ENCODE assay signal across 25 cellular contexts in genomic region chr4:120927758-120928409, GRCh38. TPM values are rescaled to one million over a fixed set of nuclear protein-coding genes. Genes with fewer than 3 reads are reported as not detected.
DNase-seq lines count a peak whose midpoint lies in the region; ATAC-seq, FAIRE-seq and TF ChIP-seq lines count a peak whose summit lies in the region.
"Had no signal": no experiment of that assay in that cellular context is flagged by ENCODE, and none has a peak within 500 bp of the region (broad histone marks: within the 10 kb centered on the region; RNA-seq: fewer than 3 reads in every experiment).

No MANE protein-coding gene starts in this region.

- no peak overlapping the region for H3K4me3 Mint-ChIP-seq in activated naive CD8-positive, alpha-beta T cell treated with anti-CD3 and anti-CD28 coated beads, Interleukin-2, amount 10 ng/mL, durations not matched to agents 7 days and 5 days
- H3K4me3 Mint-ChIP-seq in activated naive CD8-positive, alpha-beta T cell treated with anti-CD3 and anti-CD28 coated beads for 36 hours: no peak overlapping the region
- H3K4me3 Mint-ChIP-seq in astrocyte (ENCODE audit: unreplicated experiment) (no peak overlapping the region), endothelial cell (ENCODE audit: unreplicated experiment) (no peak overlapping the region)
- H3K4me3 Mint-ChIP-seq: CD4-positive, alpha-beta memory T cell had no signal

- no peaks in the 10 kb centered on the region for H3K27me3 ChIP-seq in astrocyte (ENCODE audit: insufficient read depth, low read length)

- TF ChIP-seq CTCF in astrocyte (IDR thresholded peaks at IDR 0.05; ENCODE audit: insufficient read depth, low read depth, low read length) (no peak), endothelial cell (IDR thresholded peaks at IDR 0.05; ENCODE audit: unreplicated experiment) (no peak)

- H3K36me3 Mint-ChIP-seq in activated naive CD8-positive, alpha-beta T cell treated with anti-CD3 and anti-CD28 coated beads, Interleukin-2, amount 10 ng/mL, durations not matched to agents 7 days and 5 days: no peaks in the 10 kb centered on the region
- no peaks in the 10 kb centered on the region for H3K36me3 Mint-ChIP-seq in activated naive CD8-positive, alpha-beta T cell treated with anti-CD3 and anti-CD28 coated beads for 36 hours
- H3K36me3 Mint-ChIP-seq in astrocyte (ENCODE audit: low read depth, unreplicated experiment): no peaks in the 10 kb centered on the region
- no peaks in the 10 kb centered on the region for H3K36me3 Mint-ChIP-seq in endothelial cell (ENCODE audit: low read depth, unreplicated experiment)
- H3K36me3 Mint-ChIP-seq: CD4-positive, alpha-beta memory T cell had no signal

- POLR2A ChIA-PET in activated naive CD8-positive, alpha-beta T cell treated with anti-CD3 and anti-CD28 coated beads, Interleukin-2, amount 10 ng/mL, durations not matched to agents 7 days and 5 days (lab: Charles Lee): no interaction called here

- no peak overlapping the region for H3K4me2 ChIP-seq in astrocyte (ENCODE audit: low read length)
- H3K4me2 ChIP-seq: A549 had no signal

- H3K79me2 ChIP-seq in astrocyte (ENCODE audit: insufficient read depth, low read length): no peaks in the 10 kb centered on the region

- no peak overlapping the region for H3K27ac ChIP-seq in astrocyte (ENCODE audit: low read depth, low read length)
- H3K27ac ChIP-seq: A549, RWPE1 had no signal

- H3K9me3 Mint-ChIP-seq in activated naive CD8-positive, alpha-beta T cell treated with anti-CD3 and anti-CD28 coated beads, Interleukin-2, amount 10 ng/mL, durations not matched to agents 7 days and 5 days: peaks cover 1% of the 10 kb centered on the region
- H3K9me3 Mint-ChIP-seq in activated naive CD8-positive, alpha-beta T cell treated with anti-CD3 and anti-CD28 coated beads for 36 hours: no peaks in the 10 kb centered on the region
- H3K9me3 Mint-ChIP-seq in astrocyte (ENCODE audit: unreplicated experiment) (peaks cover 3% of the 10 kb centered on the region), endothelial cell (ENCODE audit: unreplicated experiment) (no peaks in the 10 kb centered on the region)

- peaks cover 5% of the 10 kb centered on the region for H3K4me1 Mint-ChIP-seq in activated naive CD8-positive, alpha-beta T cell treated with anti-CD3 and anti-CD28 coated beads, Interleukin-2, amount 10 ng/mL, durations not matched to agents 7 days and 5 days
- peaks cover 14% of the 10 kb centered on the region for H3K4me1 Mint-ChIP-seq in activated naive CD8-positive, alpha-beta T cell treated with anti-CD3 and anti-CD28 coated beads for 36 hours
- no peaks in the 10 kb centered on the region for H3K4me1 Mint-ChIP-seq in astrocyte (ENCODE audit: low read depth, unreplicated experiment)
- H3K4me1 Mint-ChIP-seq in endothelial cell (ENCODE audit: unreplicated experiment): peaks cover 11% of the 10 kb centered on the region

- H4K20me1 ChIP-seq in astrocyte (ENCODE audit: insufficient read depth, low read length): no peaks in the 10 kb centered on the region

- peak; percentile 48 for ATAC-seq in activated naive CD8-positive, alpha-beta T cell treated with anti-CD3 and anti-CD28 coated beads, Interleukin-2, amount 10 ng/mL, durations not matched to agents 7 days and 5 days (ENCODE audit: low read depth)
- peak; percentile 66 for ATAC-seq in stimulated activated naive CD8-positive, alpha-beta T cell treated with anti-CD3 and anti-CD28 coated beads, Interleukin-15, Interleukin-2, amounts not matched to agents 100 U/mL and 50 U/mL, for 24 hours
- no peak for ATAC-seq in HG02840 (IDR thresholded peaks at IDR 0.05; ENCODE audit: low FRiP score, unreplicated experiment)
- no peak for ATAC-seq in GM19463 (IDR thresholded peaks at IDR 0.05; ENCODE audit: unreplicated experiment)
- ATAC-seq: A549, GM12878, HCT116, HepG2 had no signal

- DNase-seq in activated naive CD8-positive, alpha-beta T cell treated with anti-CD3 and anti-CD28 coated beads, Interleukin-2, amount 10 ng/mL, durations not matched to agents 7 days and 5 days: no peak
- no peak for DNase-seq in activated naive CD8-positive, alpha-beta T cell treated with anti-CD3 and anti-CD28 coated beads for 36 hours
- DNase-seq in HT1080 (ENCODE audit: low read depth): peak; percentile 46
- peak; percentile 2 for DNase-seq in astrocyte (ENCODE audit: low read depth)
- DNase-seq in stimulated activated naive CD8-positive, alpha-beta T cell treated with anti-CD3 and anti-CD28 coated beads, Interleukin-15, Interleukin-2, amounts not matched to agents 100 U/mL and 50 U/mL, for 24 hours: no peak
- no peak for DNase-seq in endothelial cell (ENCODE audit: low spot score)
- DNase-seq: C1 segment of cervical spinal cord; CD4-positive, alpha-beta memory T cell; COR-L47; DMS53; GDM1; Karpas-422; NCI-H1105 treated with DMSO at 0.1 percent for 48 hours; NCI-H146; NCI-H2029; NCI-H446 treated with DMSO at 0.1 percent for 48 hours; NCI-H526; SHP77 had no signal

- H3K27ac Mint-ChIP-seq in activated naive CD8-positive, alpha-beta T cell treated with anti-CD3 and anti-CD28 coated beads, Interleukin-2, amount 10 ng/mL, durations not matched to agents 7 days and 5 days: no peak overlapping the region
- H3K27ac Mint-ChIP-seq in activated naive CD8-positive, alpha-beta T cell treated with anti-CD3 and anti-CD28 coated beads for 36 hours: no peak overlapping the region
- no peak overlapping the region for H3K27ac Mint-ChIP-seq in astrocyte (ENCODE audit: unreplicated experiment)
- H3K27ac Mint-ChIP-seq in endothelial cell (ENCODE audit: unreplicated experiment): no peak overlapping the region
- H3K27ac Mint-ChIP-seq: CD4-positive, alpha-beta memory T cell had no signal

- peaks cover 5% of the 10 kb centered on the region for H3K27me3 Mint-ChIP-seq in activated naive CD8-positive, alpha-beta T cell treated with anti-CD3 and anti-CD28 coated beads, Interleukin-2, amount 10 ng/mL, durations not matched to agents 7 days and 5 days
- peaks cover 13% of the 10 kb centered on the region for H3K27me3 Mint-ChIP-seq in activated naive CD8-positive, alpha-beta T cell treated with anti-CD3 and anti-CD28 coated beads for 36 hours
- H3K27me3 Mint-ChIP-seq in astrocyte (ENCODE audit: low read depth, unreplicated experiment) (no peaks in the 10 kb centered on the region), endothelial cell (ENCODE audit: unreplicated experiment) (peaks cover 7% of the 10 kb centered on the region)

- H3K4me1 ChIP-seq in astrocyte (ENCODE audit: insufficient read depth, low read length): no peaks in the 10 kb centered on the region

- no peak overlapping the region for H3K4me3 ChIP-seq in astrocyte (ENCODE audit: insufficient read depth, low read depth, low read length)
- H3K4me3 ChIP-seq: A549, GM12878 had no signal

- H2AFZ ChIP-seq in astrocyte (ENCODE audit: low read depth, low read length): no peak overlapping the region

- FAIRE-seq in astrocyte (lab: Jason Lieb, UNC): no peak
- FAIRE-seq: A549, GM12878, HepG2 had no signal

- no peak overlapping the region for H3K9ac ChIP-seq in astrocyte (ENCODE audit: low read length)

- H3K36me3 ChIP-seq in astrocyte (ENCODE audit: insufficient read depth, low read length): no peaks in the 10 kb centered on the region

- H3K9me3 ChIP-seq in astrocyte (ENCODE audit: insufficient read depth, low read depth, low read length): no peaks in the 10 kb centered on the region
- H3K9me3 ChIP-seq: A549 had no signal

RNA-seq across cellular contexts. Expression of gene PRDM5, which starts 5.4 kb away (rescaled TPM):
- under 1 TPM; 0.26 to 0.58 TPM for total RNA-seq in activated naive CD8-positive, alpha-beta T cell treated with anti-CD3 and anti-CD28 coated beads, Interleukin-2, amount 10 ng/mL, durations not matched to agents 7 days and 5 days
- total RNA-seq in activated naive CD8-positive, alpha-beta T cell treated with anti-CD3 and anti-CD28 coated beads for 36 hours: 1 to 10 TPM; 1.3 to 1.4 TPM
- total RNA-seq in HT1080 (2014; rRNA removed; shearing (Covaris generic)): 0.63 and 0.73 TPM in 2 replicates
- polyA plus RNA-seq in HT1080 (2015; cell fraction: cytosol; rRNA removed): 1.5 and 1.6 TPM in 2 replicates
- 5.0 and 5.5 TPM in 2 replicates for polyA plus RNA-seq in HT1080 (2015; cell fraction: nucleus; rRNA removed)
- 5.3 and 6.5 TPM in 2 replicates for total RNA-seq in astrocyte
- total RNA-seq in endothelial cell (ENCODE audit: unreplicated experiment): 17.0 TPM
- total RNA-seq: GM12878, HepG2 had no signal
- polyA plus RNA-seq: HepG2 had no signal

Comparison
In these comparisons a context has a peak if more than half of its experiments do, and no peak if none do; other contexts are left out.
1. ATAC-seq: peak in activated naive CD8-positive, alpha-beta T cell treated with anti-CD3 and anti-CD28 coated beads, Interleukin-2, amount 10 ng/mL, durations not matched to agents 7 days and 5 days (single experiment) and stimulated activated naive CD8-positive, alpha-beta T cell treated with anti-CD3 and anti-CD28 coated beads, Interleukin-15, Interleukin-2, amounts not matched to agents 100 U/mL and 50 U/mL, for 24 hours (single experiment); none in HG02840 (single experiment) and GM19463 (single experiment).
2. DNase-seq: peak in HT1080 (single experiment) and astrocyte (single experiment); none in activated naive CD8-positive, alpha-beta T cell treated with anti-CD3 and anti-CD28 coated beads, Interleukin-2, amount 10 ng/mL, durations not matched to agents 7 days and 5 days (single experiment), activated naive CD8-positive, alpha-beta T cell treated with anti-CD3 and anti-CD28 coated beads for 36 hours (single experiment), stimulated activated naive CD8-positive, alpha-beta T cell treated with anti-CD3 and anti-CD28 coated beads, Interleukin-15, Interleukin-2, amounts not matched to agents 100 U/mL and 50 U/mL, for 24 hours (single experiment) and endothelial cell (single experiment).